ENCODE assay signal across 26 cellular contexts in genomic region chr21:44498965-44499560, GRCh38. TPM values are rescaled to one million over a fixed set of nuclear protein-coding genes. Genes with fewer than 3 reads are reported as not detected.
"Had no signal": no experiment of that assay in that cellular context is flagged by ENCODE, and none has a peak within 500 bp of the region (broad histone marks: within the 10 kb centered on the region; RNA-seq: fewer than 3 reads in every experiment).

No MANE protein-coding gene starts in this region.

- H3K9me3 ChIP-seq: breast epithelium, left lung, sigmoid colon, thoracic aorta had no signal

- ATAC-seq: activated T-cell treated with anti-CD3 and anti-CD28 coated beads, Interleukin-2, amount 50 U/mL, for 72 hours; left lung had no signal

- DNase-seq: activated CD4-positive, alpha-beta T cell treated with anti-CD3 and anti-CD28 coated beads for 1 hour; activated effector memory CD4-positive, alpha-beta T cell treated with anti-CD3 and anti-CD28 coated beads, Interleukin-2, amount 50 U/mL, for 16 hours; activated naive CD4-positive, alpha-beta T cell treated with anti-CD3 and anti-CD28 coated beads, Interleukin-2, amount 50 U/mL, for 16 hours; activated T-cell treated with anti-CD3 and anti-CD28 coated beads, Interleukin-2, amount 50 U/mL, for 72 hours; cerebellar nuclear complex; cortex of kidney; hypothalamus; occipital lobe; sigmoid colon; spleen; stimulated activated CD4-positive, alpha-beta T cell treated with anti-CD3 and anti-CD28 coated beads, Interleukin-4, amount 100 ng/mL, for 4 hours; WERI-Rb-1 had no signal

- H3K27me3 ChIP-seq: breast epithelium had no signal

- H3K4me1 ChIP-seq: left lung had no signal

- H3K27ac Mint-ChIP-seq: activated T-cell treated with anti-CD3 and anti-CD28 coated beads, Interleukin-2, amount 50 U/mL, for 72 hours; mesothelial cell of epicardium; nephron; stimulated activated memory B cell treated with anti-CD40 and anti-IgM and Interleukin-4, amounts not matched to agents 10 μg/mL and 1 μg/mL and 100 μg/mL, for 72 hours had no signal

- H3K4me3 Mint-ChIP-seq: activated T-cell treated with anti-CD3 and anti-CD28 coated beads, Interleukin-2, amount 50 U/mL, for 72 hours; mesothelial cell of epicardium; nephron; stimulated activated memory B cell treated with anti-CD40 and anti-IgM and Interleukin-4, amounts not matched to agents 10 μg/mL and 1 μg/mL and 100 μg/mL, for 72 hours had no signal

- H3K4me3 ChIP-seq: breast epithelium, left lung, sigmoid colon, spleen, thoracic aorta had no signal

- H3K36me3 ChIP-seq: breast epithelium, left lung, sigmoid colon, spleen, thoracic aorta, WERI-Rb-1 had no signal

- H3K27ac ChIP-seq: left lung, sigmoid colon, spleen, thoracic aorta, WERI-Rb-1 had no signal

- H3K9me3 Mint-ChIP-seq: activated T-cell treated with anti-CD3 and anti-CD28 coated beads, Interleukin-2, amount 50 U/mL, for 72 hours; stimulated activated memory B cell treated with anti-CD40 and anti-IgM and Interleukin-4, amounts not matched to agents 10 μg/mL and 1 μg/mL and 100 μg/mL, for 72 hours had no signal

- H3K36me3 Mint-ChIP-seq: stimulated activated memory B cell treated with anti-CD40 and anti-IgM and Interleukin-4, amounts not matched to agents 10 μg/mL and 1 μg/mL and 100 μg/mL, for 72 hours had no signal

RNA-seq across cellular contexts. Expression of gene KRTAP10-1, which starts 40.9 kb away (rescaled TPM):
- total RNA-seq: activated CD8-positive, alpha-beta memory T cell treated with anti-CD3 and anti-CD28 coated beads for 36 hours; activated T-cell treated with anti-CD3 and anti-CD28 coated beads, Interleukin-2, amount 50 U/mL, for 72 hours; astrocyte; breast epithelium; frontal cortex; left lung; lung microvascular endothelial cell; mesothelial cell of epicardium; occipital lobe; renal cortical epithelial cell; sigmoid colon; spleen; thoracic aorta; urinary bladder had no signal
- polyA plus RNA-seq: esophagus, keratinocyte, sigmoid colon, spleen, urinary bladder had no signal

RNA-seq across cellular contexts. Expression of gene KRTAP10-2, which starts 52.2 kb away (rescaled TPM):
- total RNA-seq: activated CD8-positive, alpha-beta memory T cell treated with anti-CD3 and anti-CD28 coated beads for 36 hours; activated T-cell treated with anti-CD3 and anti-CD28 coated beads, Interleukin-2, amount 50 U/mL, for 72 hours; astrocyte; breast epithelium; frontal cortex; lung microvascular endothelial cell; mesothelial cell of epicardium; occipital lobe; renal cortical epithelial cell; sigmoid colon; spleen; thoracic aorta; urinary bladder had no signal
- polyA plus RNA-seq: esophagus, keratinocyte, sigmoid colon, spleen, urinary bladder had no signal

RNA-seq across cellular contexts. Expression of gene KRTAP10-3, which starts 59.5 kb away (rescaled TPM):
- total RNA-seq: activated CD8-positive, alpha-beta memory T cell treated with anti-CD3 and anti-CD28 coated beads for 36 hours; activated T-cell treated with anti-CD3 and anti-CD28 coated beads, Interleukin-2, amount 50 U/mL, for 72 hours; astrocyte; breast epithelium; frontal cortex; left lung; lung microvascular endothelial cell; mesothelial cell of epicardium; occipital lobe; renal cortical epithelial cell; spleen; thoracic aorta; urinary bladder had no signal
- polyA plus RNA-seq: esophagus, keratinocyte, sigmoid colon, spleen, urinary bladder had no signal
